In genomic region chr2:101473911-101474751, GRCh38 we compare ENCODE assay signal across 8 cellular contexts. TPM values are rescaled to one million over a fixed set of nuclear protein-coding genes. Genes with fewer than 3 reads are reported as not detected.
DNase-seq lines count a peak whose midpoint lies in the region; ATAC-seq and TF ChIP-seq lines count a peak whose summit lies in the region.

No MANE protein-coding gene starts in this region.

- no peaks in the 10 kb centered on the region for H3K79me2 ChIP-seq in PC-3 (ENCODE audit: low read length)
- no peaks in the 10 kb centered on the region for H3K79me2 ChIP-seq in hepatocyte

- H3K27me3 ChIP-seq in PC-3 (ENCODE audit: low read length) = no peaks in the 10 kb centered on the region
- H3K27me3 ChIP-seq in hepatocyte = peaks cover 10% of the 10 kb centered on the region

- BruUV-seq in PC-3 (replicated peaks; lab: Mats Ljungman, UMichigan) = no TSS peak

- in situ Hi-C loops in G401 (cut with HindIII; ENCODE audit: low sequenced_read_pairs) = no loop called here

- CTCF ChIA-PET in PC-3 (lab: Charles Lee) = no interaction called here

- intact Hi-C loops in PC-3 (cut with micrococcal nuclease) = no loop called here

- H2AFZ ChIP-seq in PC-3 (ENCODE audit: low read length) (peak overlapping the region; percentile 84), hepatocyte (peak overlapping the region; percentile 75)

- H3K9ac ChIP-seq in PC-3 (ENCODE audit: low read length) = peak overlapping the region; percentile 55

- no peaks in the 10 kb centered on the region for H3K9me3 ChIP-seq in PC-3 (ENCODE audit: low read length)
- H3K9me3 ChIP-seq in hepatocyte (ENCODE audit: low read depth) = no peaks in the 10 kb centered on the region

- H3K4me1 ChIP-seq in PC-3 (ENCODE audit: insufficient read depth, low read length) (peaks cover 11% of the 10 kb centered on the region; the same call in 1 of the 2 replicates), hepatocyte (ENCODE audit: insufficient read depth) (peaks cover 10% of the 10 kb centered on the region)

- POLR2A ChIA-PET in PC-3 (lab: Charles Lee; ENCODE audit: unreplicated experiment) = no interaction called here

- peak overlapping the region; percentile 69 for H3K4me3 ChIP-seq in PC-3 (ENCODE audit: low read length)
- H3K4me3 ChIP-seq in hepatocyte = peak overlapping the region; percentile 51

- ATAC-seq in PC-3 (peak; percentile 82), HG03097 (IDR thresholded peaks at IDR 0.05; ENCODE audit: low FRiP score, unreplicated experiment) (no peak)

- no peaks in the 10 kb centered on the region for H3K36me3 ChIP-seq in PC-3 (ENCODE audit: low read depth, low read length)
- H3K36me3 ChIP-seq in hepatocyte (replicated peaks; ENCODE audit: insufficient read depth, low read depth) = no peaks in the 10 kb centered on the region

- peak overlapping the region; percentile 86 for H3K4me2 ChIP-seq in PC-3 (ENCODE audit: low read length)
- H3K4me2 ChIP-seq in hepatocyte = peak overlapping the region; percentile 91

- H3K9me2 ChIP-seq in PC-3 (replicated peaks; ENCODE audit: low read length) (no peaks in the 10 kb centered on the region), hepatocyte (replicated peaks; ENCODE audit: insufficient read depth) (no peaks in the 10 kb centered on the region)

- H4K20me1 ChIP-seq in PC-3 (ENCODE audit: low read length) (no peaks in the 10 kb centered on the region), hepatocyte (ENCODE audit: insufficient read depth, poor library complexity, severe bottlenecking) (no peaks in the 10 kb centered on the region)

- H3K27ac ChIP-seq in PC-3 (ENCODE audit: low read length) (peak overlapping the region; percentile 10; the same call in 1 of the 2 replicates), hepatocyte (peak overlapping the region; percentile 79)

- 2% methylated on average over 43 of the region's 94 CpGs for WGBS in hepatocyte (ENCODE audit: low lambda C conversion rate, missing lambda C conversion rate)

- DNase-seq in G401 (ENCODE audit: low spot score) (peak; percentile 12), PC-3 (peak; percentile 23), amniotic stem cell (lab: John Stamatoyannopoulos, UW) (peak; percentile 21), hepatocyte (ENCODE audit: low spot score) (peak; percentile 53), putamen (ENCODE audit: low spot score) (peak; percentile 44), inferior parietal cortex (ENCODE audit: extremely low spot score) (no peak), NCI-H2196 treated with DMSO at 0.1 percent for 48 hours (lab: John Stamatoyannopoulos, UW; ENCODE audit: unreplicated experiment) (no peak)

- no peaks in the 10 kb centered on the region for H3F3A ChIP-seq in PC-3 (ENCODE audit: low read length, unreplicated experiment)

- TF ChIP-seq CTCF in PC-3 (conservative IDR thresholded peaks at IDR 0.05; ENCODE audit: low read depth, low read length) (no peak), hepatocyte (IDR thresholded peaks at IDR 0.05; ENCODE audit: poor library complexity) (no peak)

RNA-seq across cellular contexts. Expression of gene RFX8, which starts 0.8 kb away (rescaled TPM):
- total RNA-seq in G401 (2014; rRNA removed; shearing (Covaris generic)) = not detected in 2 replicates
- total RNA-seq in PC-3 (2014; rRNA removed) (0.46 and 0.77 TPM in 2 replicates), hepatocyte (not detected in 2 replicates)
- polyA plus RNA-seq in hepatocyte = 0.11 and 0.52 TPM in 2 replicates

Comparison
In these comparisons a context has a peak if more than half of its experiments do, and no peak if none do; other contexts are left out.
1. DNase-seq: peak in G401 (single experiment), PC-3 (single experiment), amniotic stem cell (single experiment), hepatocyte (single experiment) and putamen (single experiment); none in inferior parietal cortex (single experiment) and NCI-H2196 treated with DMSO at 0.1 percent for 48 hours (single experiment).